ENCODE assay signal across 29 cellular contexts in genomic region chr12:27292718-27293117, GRCh38. TPM values are rescaled to one million over a fixed set of nuclear protein-coding genes. Genes with fewer than 3 reads are reported as not detected.
DNase-seq lines count a peak whose midpoint lies in the region; ATAC-seq and TF ChIP-seq lines count a peak whose summit lies in the region.
"Had no signal": no experiment of that assay in that cellular context is flagged by ENCODE, and none has a peak within 500 bp of the region (broad histone marks: within the 10 kb centered on the region; RNA-seq: fewer than 3 reads in every experiment).

No MANE protein-coding gene starts in this region.

- TF ChIP-seq CTCF in left ventricle myocardium inferior (IDR thresholded peaks at IDR 0.05; ENCODE audit: borderline replicate concordance) = no peak
- no peak for TF ChIP-seq CTCF in body of pancreas (IDR thresholded peaks at IDR 0.05)
- no peak for TF ChIP-seq CTCF in osteocyte (IDR thresholded peaks at IDR 0.05)
- TF ChIP-seq CTCF in transverse colon (IDR thresholded peaks at IDR 0.05) = no peak

- H3K27me3 ChIP-seq in left ventricle myocardium inferior (ENCODE audit: low read depth) (no peaks in the 10 kb centered on the region), body of pancreas (no peaks in the 10 kb centered on the region), transverse colon (no peaks in the 10 kb centered on the region)
- H3K27me3 ChIP-seq: brain microvascular endothelial cell, neutrophil had no signal

- TF ChIP-seq POLR2A in body of pancreas (IDR thresholded peaks at IDR 0.05) (no peak), transverse colon (IDR thresholded peaks at IDR 0.05) (no peak)

- H3K27ac ChIP-seq in left ventricle myocardium inferior (replicated peaks) = peak overlapping the region; percentile 85
- peak overlapping the region; percentile 51 to 77 (median 66) for H3K27ac ChIP-seq in body of pancreas
- H3K27ac ChIP-seq in transverse colon = peak overlapping the region in 3 of 4 donors; percentile 38 to 49 (median 39)
- H3K27ac ChIP-seq: A549, brain microvascular endothelial cell, neutrophil had no signal

- H3K4me3 Mint-ChIP-seq in osteocyte (ENCODE audit: unreplicated experiment) = no peak overlapping the region
- H3K4me3 Mint-ChIP-seq: activated CD4-positive, alpha-beta memory T cell treated with anti-CD3 and anti-CD28 coated beads for 36 hours; activated naive CD4-positive, alpha-beta T cell treated with anti-CD3 and anti-CD28 coated beads for 36 hours; activated T-helper 1 cell treated with anti-CD3 and anti-CD28 coated beads, Interleukin-12 subunit alpha, Interleukin-12 subunit beta, Interleukin-2, Interleukin-4 antibody, amounts not matched to agents 30 ng/mL and 10 ng/mL and 1 ng/mL, durations not matched to agents 14 hours and 24 hours and 36 hours; CD4-positive, alpha-beta T cell; T-helper 1 cell treated with Interleukin-12 subunit alpha and Interleukin-12 subunit beta and Interleukin-4 antibody, amounts not matched to agents 30 μg/mL and 1 μg/mL, for 36 hours had no signal

- ATAC-seq in body of pancreas = no peak
- no peak for ATAC-seq in GM21825 (IDR thresholded peaks at IDR 0.05; ENCODE audit: unreplicated experiment)
- ATAC-seq in GM21423 (IDR thresholded peaks at IDR 0.05; ENCODE audit: unreplicated experiment) = no peak
- ATAC-seq: A549, HCT116 had no signal

- peaks cover 84% of the 10 kb centered on the region for H3K4me1 ChIP-seq in left ventricle myocardium inferior
- peaks cover 64% of the 10 kb centered on the region for H3K4me1 ChIP-seq in body of pancreas
- H3K4me1 ChIP-seq in transverse colon = peaks cover 28 to 64% (median 38%) of the 10 kb centered on the region in 4 donors
- H3K4me1 ChIP-seq: A549 had no signal

- no peaks in the 10 kb centered on the region for H3K27me3 Mint-ChIP-seq in osteocyte (ENCODE audit: unreplicated experiment)
- H3K27me3 Mint-ChIP-seq: activated CD4-positive, alpha-beta memory T cell treated with anti-CD3 and anti-CD28 coated beads for 36 hours; CD4-positive, alpha-beta T cell; progenitor cell of endocrine pancreas had no signal

- peak overlapping the region; percentile 80 for H3K27ac Mint-ChIP-seq in osteocyte (ENCODE audit: unreplicated experiment)
- H3K27ac Mint-ChIP-seq: activated CD4-positive, alpha-beta memory T cell treated with anti-CD3 and anti-CD28 coated beads for 36 hours; activated naive CD4-positive, alpha-beta T cell treated with anti-CD3 and anti-CD28 coated beads for 36 hours; activated T-helper 1 cell treated with anti-CD3 and anti-CD28 coated beads, Interleukin-12 subunit alpha, Interleukin-12 subunit beta, Interleukin-2, Interleukin-4 antibody, amounts not matched to agents 30 ng/mL and 10 ng/mL and 1 ng/mL, durations not matched to agents 14 hours and 24 hours and 36 hours; CD4-positive, alpha-beta T cell; T-helper 1 cell treated with Interleukin-12 subunit alpha and Interleukin-12 subunit beta and Interleukin-4 antibody, amounts not matched to agents 30 μg/mL and 1 μg/mL, for 36 hours had no signal

- intact Hi-C loops in left ventricle myocardium inferior (cut with micrococcal nuclease) (loop anchor here (10.0 kb wide), 2 partner anchors 48 to 268 kb away; partner anchors contain the start of genes MED21 and STK38L), cardiac septum (cut with DNase I) (loop anchor here (5.0 kb wide), 2 partner anchors 100 to 150 kb away; no protein-coding TSS in a partner anchor), body of pancreas (cut with DNase I) (no loop called here), transverse colon (cut with DNase I; ENCODE audit: low total_unique reads) (no loop called here)

- H3K4me1 Mint-ChIP-seq in osteocyte (ENCODE audit: unreplicated experiment) = peaks cover 55% of the 10 kb centered on the region

- H3K9me3 ChIP-seq in left ventricle myocardium inferior (replicated peaks) (no peaks in the 10 kb centered on the region), body of pancreas (no peaks in the 10 kb centered on the region), transverse colon (no peaks in the 10 kb centered on the region)
- H3K9me3 ChIP-seq: A549, neutrophil, SK-N-SH had no signal

- H3K36me3 ChIP-seq in left ventricle myocardium inferior = peaks cover 2% of the 10 kb centered on the region
- no peaks in the 10 kb centered on the region for H3K36me3 ChIP-seq in body of pancreas (replicated peaks in 1 of 2; ENCODE audit: insufficient read depth in 1 of 2, low read depth in 2 of 2)
- peaks cover 0 to 2% (median 0%) of the 10 kb centered on the region in 4 donors for H3K36me3 ChIP-seq in transverse colon

- no peak for DNase-seq in left ventricle myocardium inferior
- no peak for DNase-seq in cardiac septum (ENCODE audit: low spot score)
- no peak for DNase-seq in body of pancreas
- no peak for DNase-seq in osteocyte (ENCODE audit: extremely low spot score, unreplicated experiment)
- no peak for DNase-seq in transverse colon
- DNase-seq in DMS153 (lab: John Stamatoyannopoulos, UW) = no peak
- DNase-seq: activated CD4-positive, alpha-beta memory T cell treated with anti-CD3 and anti-CD28 coated beads for 36 hours; activated CD4-positive, CD25-positive, alpha-beta regulatory T cell treated with anti-CD3 and anti-CD28 coated beads, Interleukin-2, amount 50 U/mL, for 72 hours; activated naive CD4-positive, alpha-beta T cell treated with anti-CD3 and anti-CD28 coated beads for 36 hours; AML-193; CD4-positive, alpha-beta T cell; effector CD4-positive, alpha-beta T cell; islet precursor cell; Karpas-422; NCI-H1417 treated with DMSO at 0.1 percent for 48 hours; NCI-H2081; NCI-H2227 treated with DMSO at 0.1 percent for 48 hours; NCI-H526; SK-N-SH; stimulated activated CD4-positive, alpha-beta T cell treated with anti-CD3 and anti-CD28 coated beads, Interleukin-4, amount 100 ng/mL, for 24 hours had no signal

- H3K4me3 ChIP-seq in left ventricle myocardium inferior (no peak overlapping the region), body of pancreas (no peak overlapping the region), transverse colon (no peak overlapping the region)
- H3K4me3 ChIP-seq: A549 had no signal

- H3K9me3 Mint-ChIP-seq in osteocyte (ENCODE audit: unreplicated experiment) = no peaks in the 10 kb centered on the region
- H3K9me3 Mint-ChIP-seq: activated CD4-positive, alpha-beta memory T cell treated with anti-CD3 and anti-CD28 coated beads for 36 hours; activated naive CD4-positive, alpha-beta T cell treated with anti-CD3 and anti-CD28 coated beads for 36 hours; activated T-helper 1 cell treated with anti-CD3 and anti-CD28 coated beads, Interleukin-12 subunit alpha, Interleukin-12 subunit beta, Interleukin-2, Interleukin-4 antibody, amounts not matched to agents 30 ng/mL and 10 ng/mL and 1 ng/mL, durations not matched to agents 14 hours and 24 hours and 36 hours; CD4-positive, alpha-beta T cell; T-helper 1 cell treated with Interleukin-12 subunit alpha and Interleukin-12 subunit beta and Interleukin-4 antibody, amounts not matched to agents 30 μg/mL and 1 μg/mL, for 36 hours had no signal

- in situ Hi-C loops in transverse colon (cut with MboI; ENCODE audit: low pct_ligation_motif_present in 1 of 4, low pct_unique_long_range_greater_than_20kb in 1 of 4, low sequenced_read_pairs in 3 of 4) = no loop called here

- TF ChIP-seq EP300 in transverse colon (IDR thresholded peaks at IDR 0.05; ENCODE audit: low read depth) = no peak

- H3K36me3 Mint-ChIP-seq in osteocyte (ENCODE audit: unreplicated experiment) = peaks cover 11% of the 10 kb centered on the region
- H3K36me3 Mint-ChIP-seq: activated CD4-positive, alpha-beta memory T cell treated with anti-CD3 and anti-CD28 coated beads for 36 hours had no signal

- WGBS in body of pancreas, 2 donors = 57 to 75% methylated on average over 2 of the region's 2 CpGs
- 88 to 100% methylated on average over 1 to 2 of the region's 2 CpGs for whole genome bisulfite sequencing in transverse colon (ENCODE audit: low coverage in 1 of 2), 2 donors

RNA-seq across cellular contexts. Expression of gene BMAL2, which starts 39.9 kb away (rescaled TPM):
- 1.5 TPM for total RNA-seq in left ventricle myocardium inferior
- total RNA-seq in cardiac septum = 8.9 TPM
- total RNA-seq in body of pancreas = 1 to 10 TPM; 2.6 to 4.3 TPM
- total RNA-seq in osteocyte = 5.5 and 6.4 TPM in 2 replicates
- total RNA-seq in transverse colon = 1 to 10 TPM in 2 of 4 donors, under 1 TPM in 2; 0.75 to 1.7 (median 1.3) TPM

RNA-seq across cellular contexts. Expression of gene STK38L, which starts 48.6 kb away (rescaled TPM):
- total RNA-seq in left ventricle myocardium inferior (75.4 TPM), cardiac septum (269 TPM), body of pancreas (10 to 100 TPM; 17.5 to 28.0 TPM), osteocyte (75.6 and 81.3 TPM in 2 replicates), transverse colon (10 to 100 TPM; 18.5 to 51.8 (median 40.9) TPM)

Comparison
In these comparisons a context has a peak if more than half of its experiments do, and no peak if none do; other contexts are left out.
1. intact Hi-C loops: an anchor here in left ventricle myocardium inferior (10.0 kb wide) and cardiac septum (5.0 kb wide); none called in body of pancreas and transverse colon.